1 cellular context compared by ENCODE assay signal in genomic region chr13:34019870-34020269, GRCh38.
TF ChIP-seq lines count a peak whose summit lies in the region.

No MANE protein-coding gene starts in this region.

TF ChIP-seq in HepG2, 621 proteins besides CTCF, POLR2A, EP300 and RAD21 (continued from another document and continues in another):
- TF ChIP-seq MNT (IDR thresholded peaks at IDR 0.05) (no peak), SOX13 (IDR thresholded peaks at IDR 0.05) (no peak), SOX13 (CRISPR knock-in tag; conservative IDR thresholded peaks at IDR 0.05 in 1 of 2, IDR thresholded peaks at IDR 0.05 in 1 of 2) (peak in 1 of 2 experiments; percentile 84; a peak in 2 of 4 replicates), FOXA3 (CRISPR knock-in tag; IDR thresholded peaks at IDR 0.05) (peak; percentile 73), CEBPG (CRISPR knock-in tag; IDR thresholded peaks at IDR 0.05) (peak; percentile 33; the same call in 1 of the 2 replicates), TFAP4 (IDR thresholded peaks at IDR 0.05; ENCODE audit: borderline replicate concordance, low read depth) (peak; percentile 36; the same call in 1 of the 2 replicates), RARA (CRISPR knock-in tag; IDR thresholded peaks at IDR 0.05) (peak; percentile 71), ZNF430 (CRISPR knock-in tag; IDR thresholded peaks at IDR 0.05) (0 out of 2 replicates have a peak, but pooled peaks have one; percentile 24), ZNF264 (CRISPR knock-in tag; IDR thresholded peaks at IDR 0.05) (no peak; the same call in 1 of the 2 replicates), ZNF616 (CRISPR knock-in tag; IDR thresholded peaks at IDR 0.05; ENCODE audit: low read depth) (no peak), SIX4 (CRISPR knock-in tag; IDR thresholded peaks at IDR 0.05) (no peak), TCF7 (IDR thresholded peaks at IDR 0.05; ENCODE audit: low read depth) (peak; percentile 97), ETV5 (CRISPR knock-in tag; IDR thresholded peaks at IDR 0.05; ENCODE audit: borderline replicate concordance) (peak; percentile 51; the same call in 1 of the 2 replicates), POGZ (CRISPR knock-in tag; IDR thresholded peaks at IDR 0.05) (peak; percentile 94), RCOR2 (CRISPR knock-in tag; IDR thresholded peaks at IDR 0.05) (peak; percentile 55), ZNF614 (CRISPR knock-in tag; IDR thresholded peaks at IDR 0.05; ENCODE audit: borderline replicate concordance) (0 out of 2 replicates have a peak, but pooled peaks have one; percentile 54), ZNF644 (CRISPR knock-in tag; IDR thresholded peaks at IDR 0.05; ENCODE audit: low read depth) (peak; percentile 88), ISL2 (CRISPR knock-in tag; IDR thresholded peaks at IDR 0.05) (peak; percentile 85), CREB1 (IDR thresholded peaks at IDR 0.05) (peak; percentile 69), CREB1 (CRISPR knock-in tag; IDR thresholded peaks at IDR 0.05) (peak; percentile 52; the same call in 1 of the 2 replicates), FOXO1 (CRISPR knock-in tag; IDR thresholded peaks at IDR 0.05) (peak; percentile 84), NCOA2 (CRISPR knock-in tag; IDR thresholded peaks at IDR 0.05) (peak; percentile 82), JDP2 (CRISPR knock-in tag; IDR thresholded peaks at IDR 0.05; ENCODE audit: borderline replicate concordance) (no peak), ZBTB21 (CRISPR knock-in tag; IDR thresholded peaks at IDR 0.05) (peak; percentile 93), BRF2 (CRISPR knock-in tag; IDR thresholded peaks at IDR 0.05) (no peak), JUND (CRISPR knock-in tag; IDR thresholded peaks at IDR 0.05) (0 out of 2 replicates have a peak, but pooled peaks have one; percentile 37), ZNF124 (CRISPR knock-in tag; IDR thresholded peaks at IDR 0.05) (0 out of 2 replicates have a peak, but pooled peaks have one; percentile 21), SIX1 (CRISPR knock-in tag; IDR thresholded peaks at IDR 0.05; ENCODE audit: borderline replicate concordance) (peak; percentile 45; the same call in 1 of the 2 replicates), MED1 (CRISPR knock-in tag; IDR thresholded peaks at IDR 0.05) (peak; percentile 82), ZBTB43 (CRISPR knock-in tag; conservative IDR thresholded peaks at IDR 0.05) (0 out of 2 replicates have a peak, but pooled peaks have one; percentile 24), JUN (CRISPR knock-in tag; IDR thresholded peaks at IDR 0.05) (no peak), NR2F2 (IDR thresholded peaks at IDR 0.05; ENCODE audit: borderline replicate concordance, low read depth) (0 out of 2 replicates have a peak, but pooled peaks have one; percentile 44), NCOR1 (IDR thresholded peaks at IDR 0.05; ENCODE audit: borderline replicate concordance, low read length) (peak; percentile 89), ZNF263 (CRISPR knock-in tag; IDR thresholded peaks at IDR 0.05) (0 out of 2 replicates have a peak, but pooled peaks have one; percentile 16), PPARG (CRISPR knock-in tag; conservative IDR thresholded peaks at IDR 0.05) (peak; percentile 70; the same call in 1 of the 2 replicates), FOXP4 (CRISPR knock-in tag; IDR thresholded peaks at IDR 0.05) (peak; percentile 62), NFIC (IDR thresholded peaks at IDR 0.05; ENCODE audit: low read length) (peak; percentile 82; the same call in 1 of the 2 replicates), KAT8 (CRISPR knock-in tag; IDR thresholded peaks at IDR 0.05) (peak; percentile 24; the same call in 1 of the 2 replicates), HNF1A (IDR thresholded peaks at IDR 0.05; ENCODE audit: low read depth) (peak; percentile 30; the same call in 1 of the 2 replicates), HNF1A (CRISPR knock-in tag; IDR thresholded peaks at IDR 0.05; ENCODE audit: borderline replicate concordance) (no peak), ZNF569 (CRISPR knock-in tag; IDR thresholded peaks at IDR 0.05; ENCODE audit: borderline replicate concordance) (no peak), ZMYM4 (CRISPR knock-in tag; IDR thresholded peaks at IDR 0.05) (peak; percentile 90), DNMT3B (CRISPR knock-in tag; conservative IDR thresholded peaks at IDR 0.05) (peak; percentile 44; the same call in 1 of the 2 replicates), TEAD3 (CRISPR knock-in tag; optimal IDR thresholded peaks at IDR 0.05; ENCODE audit: borderline replicate concordance) (peak; percentile 90), NR2F6 (IDR thresholded peaks at IDR 0.05) (peak; percentile 34), NR2F6 (CRISPR knock-in tag; IDR thresholded peaks at IDR 0.05) (0 out of 2 replicates have a peak, but pooled peaks have one; percentile 52), KLF16 (CRISPR knock-in tag; IDR thresholded peaks at IDR 0.05) (peak in 1 of 2 experiments; percentile 64; a peak in 1 of 4 replicates), ZSCAN9 (CRISPR knock-in tag; IDR thresholded peaks at IDR 0.05; ENCODE audit: borderline replicate concordance) (0 out of 2 replicates have a peak, but pooled peaks have one; percentile 47), SMAD3 (CRISPR knock-in tag; IDR thresholded peaks at IDR 0.05) (peak; percentile 69; the same call in 1 of the 2 replicates), ZKSCAN5 (CRISPR knock-in tag; IDR thresholded peaks at IDR 0.05) (no peak), DPF2 (CRISPR knock-in tag; IDR thresholded peaks at IDR 0.05; ENCODE audit: borderline replicate concordance, low read depth) (0 out of 2 replicates have a peak, but pooled peaks have one; percentile 38), ZGPAT (CRISPR knock-in tag; IDR thresholded peaks at IDR 0.05) (peak; percentile 84), HDAC1 (CRISPR knock-in tag; IDR thresholded peaks at IDR 0.05) (peak; percentile 43; the same call in 1 of the 2 replicates), PHF21A (CRISPR knock-in tag; IDR thresholded peaks at IDR 0.05) (peak; percentile 57; the same call in 1 of the 2 replicates), YY1 (IDR thresholded peaks at IDR 0.05; ENCODE audit: insufficient read depth, insufficient replicate concordance, low read depth, low read length) (no peak), ZNF556 (CRISPR knock-in tag; IDR thresholded peaks at IDR 0.05; ENCODE audit: borderline replicate concordance) (no peak), MBD4 (IDR thresholded peaks at IDR 0.05; ENCODE audit: borderline replicate concordance, low read length) (0 out of 2 replicates have a peak, but pooled peaks have one; percentile 80), HNF4A (CRISPR knock-in tag; IDR thresholded peaks at IDR 0.05) (peak; percentile 97), ZNF790 (CRISPR knock-in tag; IDR thresholded peaks at IDR 0.05; ENCODE audit: borderline replicate concordance) (no peak), MYPOP (CRISPR knock-in tag; IDR thresholded peaks at IDR 0.05) (0 out of 2 replicates have a peak, but pooled peaks have one; percentile 28), HMG20A (CRISPR knock-in tag; IDR thresholded peaks at IDR 0.05; ENCODE audit: borderline replicate concordance) (peak; percentile 90)
